In the genomic region with DNA sequence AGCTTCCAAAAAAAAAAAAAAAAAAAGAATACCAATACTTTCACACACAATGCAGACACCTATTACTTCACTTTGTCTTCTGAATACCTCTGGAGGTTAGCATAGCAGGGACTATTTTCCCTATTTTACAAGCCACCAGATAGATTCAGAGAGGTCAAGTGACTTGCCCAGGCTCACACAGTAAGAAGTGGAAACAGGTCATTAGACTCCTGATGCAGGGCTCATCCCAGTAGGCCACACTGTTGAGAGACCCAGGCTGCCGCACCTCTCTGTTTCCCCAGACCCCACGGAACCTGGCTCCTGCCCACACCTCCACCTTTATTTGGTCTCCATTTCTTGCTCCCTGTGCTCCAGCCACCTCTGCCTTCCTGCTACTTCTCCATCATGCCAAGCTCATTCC, we compare ENCODE assay signal across 1 cellular context.
TF ChIP-seq lines count a peak whose summit lies in the region.

No MANE protein-coding gene starts in this region.

TF ChIP-seq in K562, 482 proteins besides CTCF, POLR2A, EP300 and RAD21:
- TF ChIP-seq ZFP36 (IDR thresholded peaks at IDR 0.05; ENCODE audit: low read depth, low read length, partially characterized antibody) (peak; percentile 51), RBM25 (IDR thresholded peaks at IDR 0.05; ENCODE audit: low read depth, low read length, severe bottlenecking) (peak; percentile 76), ZBTB7A (IDR thresholded peaks at IDR 0.05; ENCODE audit: borderline replicate concordance, control insufficient read depth, low read depth, low read length) (no peak)
- TF ChIP-seq, protein P1, sequence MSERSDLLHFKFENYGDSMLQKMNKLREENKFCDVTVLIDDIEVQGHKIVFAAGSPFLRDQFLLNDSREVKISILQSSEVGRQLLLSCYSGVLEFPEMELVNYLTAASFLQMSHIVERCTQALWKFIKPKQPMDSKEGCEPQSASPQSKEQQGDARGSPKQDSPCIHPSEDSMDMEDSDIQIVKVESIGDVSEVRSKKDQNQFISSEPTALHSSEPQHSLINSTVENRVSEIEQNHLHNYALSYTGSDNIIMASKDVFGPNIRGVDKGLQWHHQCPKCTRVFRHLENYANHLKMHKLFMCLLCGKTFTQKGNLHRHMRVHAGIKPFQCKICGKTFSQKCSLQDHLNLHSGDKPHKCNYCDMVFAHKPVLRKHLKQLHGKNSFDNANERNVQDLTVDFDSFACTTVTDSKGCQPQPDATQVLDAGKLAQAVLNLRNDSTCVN (CRISPR knock-in tag; IDR thresholded peaks at IDR 0.05): no peak
TF ChIP-seq in K562: peak in this region for 2.
